In genomic region chr4:137663376-137664054, GRCh38 we compare ENCODE assay signal across 13 cellular contexts.
A peak's percentile ranks its signal among the peaks of the same experiment; 100 is the strongest.
DNase-seq lines count a peak whose midpoint lies in the region; ATAC-seq, FAIRE-seq and TF ChIP-seq lines count a peak whose summit lies in the region.
"Had no signal": no experiment of that assay in that cellular context is flagged by ENCODE, and none has a peak within 500 bp of the region (broad histone marks: within the 10 kb centered on the region; RNA-seq: fewer than 3 reads in every experiment).

No MANE protein-coding gene starts in this region.

- no peaks in the 10 kb centered on the region for H3K27me3 Mint-ChIP-seq in astrocyte (ENCODE audit: low read depth, unreplicated experiment)
- no peaks in the 10 kb centered on the region for H3K27me3 Mint-ChIP-seq in activated CD8-positive, alpha-beta T cell treated with anti-CD3 and anti-CD28 coated beads, Interleukin-2, amount 10 ng/mL, durations not matched to agents 7 days and 5 days (ENCODE audit: low read depth)
- H3K27me3 Mint-ChIP-seq: activated T-cell treated with anti-CD3 and anti-CD28 coated beads, Interleukin-2, amount 50 U/mL, for 24 hours; B cell had no signal

- H4K20me1 ChIP-seq in astrocyte (ENCODE audit: insufficient read depth, low read length) (no peaks in the 10 kb centered on the region), keratinocyte (ENCODE audit: control insufficient read depth, extremely low read depth, insufficient read depth, low read length) (no peaks in the 10 kb centered on the region)

- H3K27ac ChIP-seq in HUES48 (ENCODE audit: low read depth, low read length), result peak overlapping the region; percentile 43
- H3K27ac ChIP-seq in astrocyte (ENCODE audit: low read depth, low read length), result peak overlapping the region; percentile 43
- no peak overlapping the region for H3K27ac ChIP-seq in keratinocyte (ENCODE audit: control insufficient read depth, insufficient read depth, low read length)
- peak overlapping the region; percentile 75 for H3K27ac ChIP-seq in rectal smooth muscle tissue (ENCODE audit: low read depth, low read length)
- H3K27ac ChIP-seq: adrenal gland had no signal

- CTCF ChIA-PET in activated CD8-positive, alpha-beta T cell treated with anti-CD3 and anti-CD28 coated beads, Interleukin-2, amount 10 ng/mL, durations not matched to agents 7 days and 5 days (lab: Charles Lee), result no interaction called here

- H2AFZ ChIP-seq in astrocyte (ENCODE audit: low read depth, low read length) (peak overlapping the region; percentile 50), keratinocyte (ENCODE audit: control insufficient read depth, low read length) (peak overlapping the region; percentile 81)

- peak overlapping the region; percentile 20 for H3K27ac Mint-ChIP-seq in astrocyte (ENCODE audit: unreplicated experiment)
- H3K27ac Mint-ChIP-seq in activated CD8-positive, alpha-beta T cell treated with anti-CD3 and anti-CD28 coated beads, Interleukin-2, amount 10 ng/mL, durations not matched to agents 7 days and 5 days, result no peak overlapping the region
- H3K27ac Mint-ChIP-seq: activated T-cell treated with anti-CD3 and anti-CD28 coated beads, Interleukin-2, amount 50 U/mL, for 24 hours; B cell had no signal

- H3K27me3 ChIP-seq in HUES48 (ENCODE audit: control insufficient read depth, insufficient read depth, low read length), result no peaks in the 10 kb centered on the region
- H3K27me3 ChIP-seq in astrocyte (ENCODE audit: insufficient read depth, low read length), result no peaks in the 10 kb centered on the region
- H3K27me3 ChIP-seq in keratinocyte (ENCODE audit: control insufficient read depth, extremely low read depth, insufficient read depth, low read length), result no peaks in the 10 kb centered on the region
- H3K27me3 ChIP-seq in rectal smooth muscle tissue (ENCODE audit: control insufficient read depth, insufficient read depth, low read length), result no peaks in the 10 kb centered on the region
- H3K27me3 ChIP-seq: adrenal gland, ovary had no signal

- no peaks in the 10 kb centered on the region for H3K9me1 ChIP-seq in keratinocyte (ENCODE audit: control insufficient read depth, extremely low read depth, insufficient read depth, low read length)

- H3K4me3 ChIP-seq in HUES48 (ENCODE audit: low read depth, low read length) (no peak overlapping the region), astrocyte (ENCODE audit: insufficient read depth, low read depth, low read length) (no peak overlapping the region), keratinocyte (ENCODE audit: control insufficient read depth in 2 of 3, extremely low read depth in 1 of 3, insufficient read depth in 2 of 3, low read depth in 1 of 3, low read length in 3 of 3) (no peak overlapping the region), rectal smooth muscle tissue (ENCODE audit: low read length) (no peak overlapping the region)
- H3K4me3 ChIP-seq: adrenal gland, ovary had no signal

- H3K9me3 Mint-ChIP-seq in astrocyte (ENCODE audit: unreplicated experiment), result peaks cover 4% of the 10 kb centered on the region
- no peaks in the 10 kb centered on the region for H3K9me3 Mint-ChIP-seq in activated CD8-positive, alpha-beta T cell treated with anti-CD3 and anti-CD28 coated beads, Interleukin-2, amount 10 ng/mL, durations not matched to agents 7 days and 5 days (ENCODE audit: insufficient read depth)

- H3K9ac ChIP-seq in HUES48 (ENCODE audit: low read depth, low read length) (no peak overlapping the region), astrocyte (ENCODE audit: low read length) (peak overlapping the region; percentile 34), keratinocyte (ENCODE audit: control insufficient read depth, extremely low read depth, insufficient read depth, low read length) (no peak overlapping the region), rectal smooth muscle tissue (ENCODE audit: low read length) (no peak overlapping the region)

- H3K36me3 ChIP-seq in HUES48 (ENCODE audit: control insufficient read depth, insufficient read depth, low read length) (no peaks in the 10 kb centered on the region), astrocyte (ENCODE audit: insufficient read depth, low read length) (no peaks in the 10 kb centered on the region), keratinocyte (ENCODE audit: control insufficient read depth in 2 of 2, extremely low read depth in 1 of 2, insufficient read depth in 2 of 2, low read length in 2 of 2) (no peaks in the 10 kb centered on the region), rectal smooth muscle tissue (ENCODE audit: control insufficient read depth, insufficient read depth, low read length) (no peaks in the 10 kb centered on the region)
- H3K36me3 ChIP-seq: adrenal gland, ovary had no signal

- dilution Hi-C loops in keratinocyte (cut with MboI; ENCODE audit: extremely low pct_ligation_motif_present, low sequenced_read_pairs), result no loop called here

- ATAC-seq in activated CD8-positive, alpha-beta T cell treated with anti-CD3 and anti-CD28 coated beads, Interleukin-2, amount 10 ng/mL, durations not matched to agents 7 days and 5 days, result no peak

- H3K4me1 ChIP-seq in HUES48 (ENCODE audit: control insufficient read depth, insufficient read depth, low read length) (peaks cover 22% of the 10 kb centered on the region), astrocyte (ENCODE audit: insufficient read depth, low read length) (peaks cover 15% of the 10 kb centered on the region), keratinocyte (ENCODE audit: control insufficient read depth, extremely low read depth, insufficient read depth, low read length) (no peaks in the 10 kb centered on the region), rectal smooth muscle tissue (ENCODE audit: control insufficient read depth, insufficient read depth, low read length) (peaks cover 28% of the 10 kb centered on the region)
- H3K4me1 ChIP-seq: adrenal gland had no signal

- peaks cover 12% of the 10 kb centered on the region for H3K9me3 ChIP-seq in HUES48 (ENCODE audit: control insufficient read depth, insufficient read depth, low read length)
- H3K9me3 ChIP-seq in astrocyte (ENCODE audit: insufficient read depth, low read depth, low read length), result no peaks in the 10 kb centered on the region
- H3K9me3 ChIP-seq in keratinocyte (ENCODE audit: control insufficient read depth, low read depth, low read length), result no peaks in the 10 kb centered on the region
- H3K9me3 ChIP-seq: adrenal gland, ovary had no signal

- peak overlapping the region; percentile 70 for H3K4me2 ChIP-seq in astrocyte (ENCODE audit: low read length)
- H3K4me2 ChIP-seq in keratinocyte (ENCODE audit: control insufficient read depth, extremely low read depth, insufficient read depth, low read depth, low read length), result no peak overlapping the region

- no peaks in the 10 kb centered on the region for H3K36me3 Mint-ChIP-seq in astrocyte (ENCODE audit: low read depth, unreplicated experiment)
- no peaks in the 10 kb centered on the region for H3K36me3 Mint-ChIP-seq in activated CD8-positive, alpha-beta T cell treated with anti-CD3 and anti-CD28 coated beads, Interleukin-2, amount 10 ng/mL, durations not matched to agents 7 days and 5 days (ENCODE audit: low read depth)

- H3K79me2 ChIP-seq in astrocyte (ENCODE audit: insufficient read depth, low read length), result no peaks in the 10 kb centered on the region
- no peaks in the 10 kb centered on the region for H3K79me2 ChIP-seq in keratinocyte (ENCODE audit: control insufficient read depth, insufficient read depth, low read length)

- no peak for DNase-seq in astrocyte (ENCODE audit: low read depth)
- DNase-seq in keratinocyte (ENCODE audit: low read depth, low spot score), result no peak
- no peak for DNase-seq in activated CD8-positive, alpha-beta T cell treated with anti-CD3 and anti-CD28 coated beads, Interleukin-2, amount 10 ng/mL, durations not matched to agents 7 days and 5 days
- DNase-seq in DMS 273 (lab: John Stamatoyannopoulos, UW; ENCODE audit: unreplicated experiment), result no peak
- no peak for DNase-seq in stimulated activated CD4-positive, alpha-beta T cell treated with anti-CD3 and anti-CD28 coated beads, Interleukin-4, amount 100 ng/mL, for 24 hours
- no peak for DNase-seq in NCI-H1930 (lab: John Stamatoyannopoulos, UW)
- DNase-seq: activated CD4-positive, alpha-beta T cell treated with anti-CD3 and anti-CD28 coated beads for 1 hour; activated T-cell treated with anti-CD3 and anti-CD28 coated beads, Interleukin-2, amount 50 U/mL, for 24 hours; adrenal gland had no signal

- FAIRE-seq in astrocyte (lab: Jason Lieb, UNC) (no peak), keratinocyte (lab: Jason Lieb, UNC) (no peak)

- POLR2A ChIA-PET in activated CD8-positive, alpha-beta T cell treated with anti-CD3 and anti-CD28 coated beads, Interleukin-2, amount 10 ng/mL, durations not matched to agents 7 days and 5 days (lab: Charles Lee), result no interaction called here

- H3K4me1 Mint-ChIP-seq in astrocyte (ENCODE audit: low read depth, unreplicated experiment), result peaks cover 19% of the 10 kb centered on the region
- no peaks in the 10 kb centered on the region for H3K4me1 Mint-ChIP-seq in activated CD8-positive, alpha-beta T cell treated with anti-CD3 and anti-CD28 coated beads, Interleukin-2, amount 10 ng/mL, durations not matched to agents 7 days and 5 days (ENCODE audit: low read depth)
- H3K4me1 Mint-ChIP-seq: B cell had no signal

- TF ChIP-seq CTCF in astrocyte (IDR thresholded peaks at IDR 0.05; ENCODE audit: insufficient read depth, low read depth, low read length) (no peak), keratinocyte (optimal IDR thresholded peaks at IDR 0.05 in 1 of 3, IDR thresholded peaks at IDR 0.05 in 1 of 3, conservative IDR thresholded peaks at IDR 0.05 in 1 of 3; ENCODE audit: extremely low read depth in 1 of 3, insufficient read depth in 2 of 3, low read length in 3 of 3) (no peak)

- H3K4me3 Mint-ChIP-seq in astrocyte (ENCODE audit: unreplicated experiment), result no peak overlapping the region
- H3K4me3 Mint-ChIP-seq in activated CD8-positive, alpha-beta T cell treated with anti-CD3 and anti-CD28 coated beads, Interleukin-2, amount 10 ng/mL, durations not matched to agents 7 days and 5 days, result no peak overlapping the region
- H3K4me3 Mint-ChIP-seq: activated T-cell treated with anti-CD3 and anti-CD28 coated beads, Interleukin-2, amount 50 U/mL, for 24 hours; B cell had no signal
